18 cellular contexts compared by ENCODE assay signal in the genomic region with DNA sequence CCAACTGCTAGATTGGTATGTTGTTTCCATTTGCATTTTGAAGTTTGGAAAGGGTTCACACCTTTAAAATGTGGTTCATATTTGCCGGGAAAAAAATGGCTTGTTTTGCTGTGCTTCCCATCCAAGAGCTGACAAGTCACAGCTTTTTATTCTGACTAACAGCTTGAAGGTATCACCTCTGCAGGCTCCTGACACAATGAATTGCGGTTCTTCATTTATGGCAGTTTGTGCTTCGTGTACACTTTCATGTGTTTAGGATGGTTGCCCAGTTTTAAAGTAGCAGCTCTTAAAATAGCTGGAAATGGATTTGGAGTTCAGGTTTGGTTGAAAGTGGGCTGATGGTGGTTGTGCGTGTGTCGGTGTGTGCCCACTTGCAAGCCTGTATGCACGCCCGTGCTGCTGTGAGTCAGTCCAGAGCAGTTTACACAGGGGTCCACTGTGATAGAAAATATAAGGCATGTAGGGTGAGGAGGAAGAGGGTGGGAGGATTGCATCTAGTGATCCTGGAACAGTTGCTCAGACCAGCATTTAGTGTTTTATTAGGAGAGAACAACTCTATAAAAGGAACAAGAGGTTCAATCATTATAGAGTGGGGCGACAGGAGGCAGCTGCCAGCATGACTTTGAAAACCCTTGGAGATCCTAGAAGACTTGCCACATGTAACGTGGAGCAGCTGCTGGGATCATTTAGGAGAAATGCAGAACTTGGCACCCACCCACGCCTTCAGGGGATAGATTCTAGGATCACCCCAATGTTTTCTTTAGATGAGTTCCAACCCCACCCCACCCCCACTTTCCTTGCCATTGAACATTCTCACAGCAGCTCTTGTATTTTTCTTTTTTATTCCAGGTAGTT.
DNase-seq lines count a peak whose midpoint lies in the region; ATAC-seq and TF ChIP-seq lines count a peak whose summit lies in the region.
"Had no signal": no experiment of that assay in that cellular context is flagged by ENCODE, and none has a peak within 500 bp of the region (broad histone marks: within the 10 kb centered on the region; RNA-seq: fewer than 3 reads in every experiment).

No MANE protein-coding gene starts in this region.

- no peaks in the 10 kb centered on the region for H3K9me3 Mint-ChIP-seq in activated CD4-positive, alpha-beta memory T cell treated with anti-CD3 and anti-CD28 coated beads for 36 hours
- H3K9me3 Mint-ChIP-seq: activated naive CD8-positive, alpha-beta T cell treated with anti-CD3 and anti-CD28 coated beads for 36 hours; activated T-cell treated with anti-CD3 and anti-CD28 coated beads, Interleukin-2, amount 50 U/mL, for 24 hours had no signal

- no peak for ATAC-seq in HG03175 (IDR thresholded peaks at IDR 0.05; ENCODE audit: unreplicated experiment)
- ATAC-seq: gastrocnemius medialis, HCT116 had no signal

- DNase-seq in AG04450 (ENCODE audit: low read depth, low spot score) (no peak), M059J (ENCODE audit: low read depth) (peak; percentile 44), fibroblast of mammary gland (ENCODE audit: low read depth) (peak; percentile 47), occipital lobe (lab: John Stamatoyannopoulos, UW) (peak; percentile 5), NCI-H128 (lab: John Stamatoyannopoulos, UW; ENCODE audit: unreplicated experiment) (no peak), esophagus squamous epithelium (lab: John Stamatoyannopoulos, UW) (no peak)
- no peak for DNase-seq in activated CD4-positive, alpha-beta memory T cell treated with anti-CD3 and anti-CD28 coated beads for 36 hours
- DNase-seq: activated CD4-positive, alpha-beta T cell treated with anti-CD3 and anti-CD28 coated beads, Interleukin-2, amount 50 U/mL, for 1 hour; activated naive CD8-positive, alpha-beta T cell treated with anti-CD3 and anti-CD28 coated beads for 36 hours; activated T-cell treated with anti-CD3 and anti-CD28 coated beads, Interleukin-2, amount 50 U/mL, for 24 hours; effector CD4-positive, alpha-beta T cell; gastrocnemius medialis; NCI-H1105 had no signal

- H3K27me3 ChIP-seq in AG04450 (ENCODE audit: control insufficient read depth, insufficient read depth, low read length) (no peaks in the 10 kb centered on the region), esophagus squamous epithelium (no peaks in the 10 kb centered on the region)
- H3K27me3 ChIP-seq: gastrocnemius medialis, neutrophil, upper lobe of left lung had no signal

- H3K4me1 ChIP-seq in esophagus squamous epithelium, result peaks cover 0 to 22% (median 6%) of the 10 kb centered on the region in 3 donors

- no peak for TF ChIP-seq CTCF in AG04450 (IDR thresholded peaks at IDR 0.05; ENCODE audit: low read depth, low read length)
- TF ChIP-seq CTCF in fibroblast of mammary gland (conservative IDR thresholded peaks at IDR 0.05; ENCODE audit: control insufficient read depth, insufficient read depth, low read depth, low read length), result no peak
- no peak for TF ChIP-seq CTCF in esophagus squamous epithelium (IDR thresholded peaks at IDR 0.05)

- H3K4me3 Mint-ChIP-seq in activated CD4-positive, alpha-beta memory T cell treated with anti-CD3 and anti-CD28 coated beads for 36 hours, result no peak overlapping the region
- H3K4me3 Mint-ChIP-seq: activated naive CD8-positive, alpha-beta T cell treated with anti-CD3 and anti-CD28 coated beads for 36 hours; activated T-cell treated with anti-CD3 and anti-CD28 coated beads, Interleukin-2, amount 50 U/mL, for 24 hours had no signal

- POLR2A ChIA-PET in AG04450 (lab: Yijun Ruan, JAX), result interaction anchor here (0.7 to 1.7 kb wide), 5 partner anchors 16 to 108 kb away, joined by 3 to 11 read pairs (median 4); a partner anchor contains a TSS
- POLR2A ChIA-PET in activated CD4-positive, alpha-beta memory T cell treated with anti-CD3 and anti-CD28 coated beads for 36 hours (lab: Charles Lee), result no interaction called here

- no peaks in the 10 kb centered on the region for H3K4me1 Mint-ChIP-seq in activated CD4-positive, alpha-beta memory T cell treated with anti-CD3 and anti-CD28 coated beads for 36 hours (ENCODE audit: low read depth)
- H3K4me1 Mint-ChIP-seq: activated naive CD8-positive, alpha-beta T cell treated with anti-CD3 and anti-CD28 coated beads for 36 hours had no signal

- no peak for TF ChIP-seq POLR2A in esophagus squamous epithelium (IDR thresholded peaks at IDR 0.05)

- CTCF ChIA-PET in AG04450 (lab: Charles Lee), result interaction anchor here (0.6 to 1.4 kb wide), 2 partner anchors 16 to 145 kb away, joined by 3 to 4 read pairs; no protein-coding TSS in a partner anchor
- CTCF ChIA-PET in activated CD4-positive, alpha-beta memory T cell treated with anti-CD3 and anti-CD28 coated beads for 36 hours (lab: Charles Lee), result no interaction called here

- H3K27ac ChIP-seq in AG04450 (ENCODE audit: low read depth, low read length) (peak overlapping the region; percentile 39), esophagus squamous epithelium (peak overlapping the region in 2 of 4 donors; percentile 9 to 40)
- H3K27ac ChIP-seq: gastrocnemius medialis, neutrophil, SK-N-MC had no signal

- no peak overlapping the region for H3K27ac Mint-ChIP-seq in activated CD4-positive, alpha-beta memory T cell treated with anti-CD3 and anti-CD28 coated beads for 36 hours
- H3K27ac Mint-ChIP-seq: activated naive CD8-positive, alpha-beta T cell treated with anti-CD3 and anti-CD28 coated beads for 36 hours; activated T-cell treated with anti-CD3 and anti-CD28 coated beads, Interleukin-2, amount 50 U/mL, for 24 hours had no signal

- H3K9me3 ChIP-seq in AG04450 (ENCODE audit: control insufficient read depth, insufficient read depth, low read length) (no peaks in the 10 kb centered on the region), esophagus squamous epithelium (no peaks in the 10 kb centered on the region)
- H3K9me3 ChIP-seq: gastrocnemius medialis, neutrophil, upper lobe of left lung had no signal

- no peaks in the 10 kb centered on the region for H3K36me3 ChIP-seq in esophagus squamous epithelium
- H3K36me3 ChIP-seq: gastrocnemius medialis, neutrophil, upper lobe of left lung had no signal

- H3K4me3 ChIP-seq in AG04450 (ENCODE audit: low read depth, low read length) (no peak overlapping the region), fibroblast of mammary gland (ENCODE audit: control insufficient read depth, low read depth, low read length) (no peak overlapping the region), esophagus squamous epithelium (no peak overlapping the region)
- H3K4me3 ChIP-seq: gastrocnemius medialis, SK-N-MC, upper lobe of left lung had no signal

- 38 to 47% methylated on average over 10 of the region's 10 CpGs for WGBS in esophagus squamous epithelium, 2 donors

- H3K36me3 Mint-ChIP-seq in activated CD4-positive, alpha-beta memory T cell treated with anti-CD3 and anti-CD28 coated beads for 36 hours, result no peaks in the 10 kb centered on the region
- H3K36me3 Mint-ChIP-seq: activated naive CD8-positive, alpha-beta T cell treated with anti-CD3 and anti-CD28 coated beads for 36 hours had no signal

- H3K27me3 Mint-ChIP-seq in activated CD4-positive, alpha-beta memory T cell treated with anti-CD3 and anti-CD28 coated beads for 36 hours, result no peaks in the 10 kb centered on the region
- H3K27me3 Mint-ChIP-seq: activated naive CD8-positive, alpha-beta T cell treated with anti-CD3 and anti-CD28 coated beads for 36 hours; activated T-cell treated with anti-CD3 and anti-CD28 coated beads, Interleukin-2, amount 50 U/mL, for 24 hours had no signal

- intact Hi-C loops in activated CD4-positive, alpha-beta memory T cell treated with anti-CD3 and anti-CD28 coated beads for 36 hours (cut with micrococcal nuclease), result no loop called here
- intact Hi-C loops in esophagus squamous epithelium (cut with DNase I), result no loop called here

Comparison
In these comparisons a context has a peak if more than half of its experiments do, and no peak if none do; other contexts are left out.
1. DNase-seq: peak in M059J (single experiment), fibroblast of mammary gland (single experiment) and occipital lobe (single experiment); none in AG04450 (single experiment), activated CD4-positive, alpha-beta memory T cell treated with anti-CD3 and anti-CD28 coated beads for 36 hours (single experiment), NCI-H128 (single experiment) and esophagus squamous epithelium (single experiment).